37 cellular contexts compared by ENCODE assay signal in the genomic region with DNA sequence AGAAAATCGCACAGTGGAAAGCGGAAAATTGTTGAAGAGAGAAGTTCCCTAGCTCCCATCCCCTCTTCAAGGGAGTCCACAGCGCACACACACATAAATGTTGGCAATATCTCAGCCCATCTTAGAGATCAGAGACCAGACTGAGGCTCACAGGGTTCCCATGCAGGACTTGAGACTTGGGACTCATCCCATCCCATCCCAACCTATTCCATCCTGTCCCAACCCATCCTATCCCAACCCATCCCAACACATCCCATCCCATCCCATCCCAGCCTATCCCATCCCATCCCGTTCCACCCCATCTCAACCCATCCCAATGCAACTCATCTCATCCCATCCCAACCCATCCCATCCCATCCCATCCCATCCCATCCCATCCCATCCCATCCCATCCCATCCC. TPM values are rescaled to one million over a fixed set of nuclear protein-coding genes. Genes with fewer than 3 reads are reported as not detected.
"Had no signal": no experiment of that assay in that cellular context is flagged by ENCODE, and none has a peak within 500 bp of the region (broad histone marks: within the 10 kb centered on the region; RNA-seq: fewer than 3 reads in every experiment).

No MANE protein-coding gene starts in this region.

- H3K27me3 ChIP-seq: adrenal gland, ascending aorta, cardiac muscle cell had no signal

- DNase-seq: activated B cell treated with CpG ODN at 0.5 μM for 24 hours; activated CD4-positive, alpha-beta memory T cell treated with anti-CD3 and anti-CD28 coated beads for 36 hours; activated CD4-positive, alpha-beta T cell treated with anti-CD3 and anti-CD28 coated beads for 4 hours; activated CD4-positive, alpha-beta T cell treated with anti-CD3 and anti-CD28 coated beads, Interleukin-2, amount 10 ng/mL, durations not matched to agents 24 days and 14 days; activated CD4-positive, alpha-beta T cell treated with anti-CD3 and anti-CD28 coated beads, Interleukin-2, amount 50 U/mL, for 1 hour; activated CD4-positive, alpha-beta T cell treated with anti-CD3 and anti-CD28 coated beads, Interleukin-2, amount 50 U/mL, for 4 hours; activated CD4-positive, CD25-positive, alpha-beta regulatory T cell treated with anti-CD3 and anti-CD28 coated beads, Interleukin-2, amount 50 U/mL, for 72 hours; activated CD8-positive, alpha-beta memory T cell treated with anti-CD3 and anti-CD28 coated beads, Interleukin-2, amount 50 U/mL, for 4 hours; activated CD8-positive, alpha-beta T cell treated with anti-CD3 and anti-CD28 coated beads for 36 hours; activated effector memory CD4-positive, alpha-beta T cell treated with anti-CD3 and anti-CD28 coated beads, Interleukin-2, amount 50 U/mL, for 16 hours; activated gamma-delta T cell treated with Interleukin-2 at 50 U/mL for 16 hours; activated naive CD4-positive, alpha-beta T cell; activated naive CD4-positive, alpha-beta T cell treated with anti-CD3 and anti-CD28 coated beads for 36 hours; activated naive CD4-positive, alpha-beta T cell treated with anti-CD3 and anti-CD28 coated beads, Interleukin-2, amount 50 U/mL, for 16 hours; activated naive CD8-positive, alpha-beta T cell treated with anti-CD3 and anti-CD28 coated beads for 36 hours; activated T-cell treated with anti-CD3 and anti-CD28 coated beads for 4 hours; activated T-cell treated with anti-CD3 and anti-CD28 coated beads, Interleukin-2, amount 50 U/mL, for 1 hour; activated T-cell treated with anti-CD3 and anti-CD28 coated beads, Interleukin-2, amount 50 U/mL, for 4 hours; activated T-cell treated with anti-CD3 and anti-CD28 coated beads, Interleukin-2, amount 50 U/mL, for 72 hours; adrenal gland; amygdala; anterior cingulate cortex; caudate nucleus; cerebellar nuclear complex; T-helper 1 cell; T-helper 2 cell; T-helper 9 cell had no signal

- ATAC-seq: activated CD8-positive, alpha-beta T cell treated with anti-CD3 and anti-CD28 coated beads for 36 hours; activated naive CD4-positive, alpha-beta T cell treated with anti-CD3 and anti-CD28 coated beads, Interleukin-2, amount 50 U/mL, for 72 hours; activated T-cell treated with anti-CD3 and anti-CD28 coated beads, Interleukin-2, amount 50 U/mL, for 4 hours; activated T-cell treated with anti-CD3 and anti-CD28 coated beads, Interleukin-2, amount 50 U/mL, for 72 hours; activated T-helper 17 cell treated with anti-CD3 and anti-CD28 coated beads, Interleukin-2, amount 50 U/mL, for 72 hours had no signal

- H3K9me3 ChIP-seq: adrenal gland, ascending aorta had no signal

- H3K36me3 ChIP-seq: adrenal gland, ascending aorta, cardiac muscle cell had no signal

- H3K4me1 ChIP-seq: adrenal gland, ascending aorta had no signal

- FAIRE-seq: bronchial epithelial cell, TTC549 had no signal

- H3K4me3 ChIP-seq: adrenal gland, ascending aorta, cardiac muscle cell had no signal

- H3K27ac ChIP-seq: adrenal gland, ascending aorta, cardiac muscle cell, VCaP had no signal

RNA-seq across cellular contexts. Expression of a gene that starts 29.6 kb away (rescaled TPM):
- total RNA-seq: activated B cell treated with CpG ODN at 0.5 μM for 24 hours; activated CD4-positive, alpha-beta T cell treated with anti-CD3 and anti-CD28 coated beads, Interleukin-2, amount 10 ng/mL, durations not matched to agents 24 days and 14 days; activated CD8-positive, alpha-beta memory T cell treated with anti-CD3 and anti-CD28 coated beads for 36 hours; activated CD8-positive, alpha-beta T cell treated with anti-CD3 and anti-CD28 coated beads for 36 hours; activated naive CD4-positive, alpha-beta T cell treated with anti-CD3 and anti-CD28 coated beads for 36 hours; activated naive CD8-positive, alpha-beta T cell treated with anti-CD3 and anti-CD28 coated beads for 36 hours; activated T-cell treated with anti-CD3 and anti-CD28 coated beads, Interleukin-2, amount 50 U/mL, for 4 hours; activated T-cell treated with anti-CD3 and anti-CD28 coated beads, Interleukin-2, amount 50 U/mL, for 72 hours; activated T-helper 1 cell treated with anti-CD3 and anti-CD28 coated beads, Interleukin-12 subunit alpha, Interleukin-12 subunit beta, Interleukin-2, Interleukin-4 antibody, amounts not matched to agents 30 ng/mL and 10 ng/mL and 1 ng/mL, durations not matched to agents 14 hours and 24 hours and 36 hours; adrenal gland; ascending aorta; bronchial epithelial cell; cardiac muscle cell; chondrocyte had no signal
- polyA plus RNA-seq: cardiac muscle cell had no signal
